In genomic region chr19:48993175-48994034, GRCh38 we compare ENCODE assay signal across 8 cellular contexts. TPM values are rescaled to one million over a fixed set of nuclear protein-coding genes. Genes with fewer than 3 reads are reported as not detected.
A peak's percentile ranks its signal among the peaks of the same experiment; 100 is the strongest.
DNase-seq lines count a peak whose midpoint lies in the region; ATAC-seq and TF ChIP-seq lines count a peak whose summit lies in the region.

TSS of gene GYS1 (minus strand) at chr19:48993309. CDS start at chr19:48993112, 197 bp downstream.
TSS of gene RUVBL2 (plus strand) at chr19:48993887. CDS start at chr19:48993912, 25 bp downstream.

- peak; percentile 84 for ATAC-seq in GM18907 (IDR thresholded peaks at IDR 0.05; ENCODE audit: unreplicated experiment)
- ATAC-seq in HG03175 (IDR thresholded peaks at IDR 0.05; ENCODE audit: unreplicated experiment), result peak; percentile 89
- peak; percentile 92 for ATAC-seq in activated B cell treated with CpG ODN at 0.5 μM for 24 hours (ENCODE audit: low read depth)

- H3K4me3 Mint-ChIP-seq in activated B cell treated with CpG ODN at 0.5 μM for 24 hours, result peak within 1 kb of the TSS; percentile 97

- peaks cover 33% of the 10 kb centered on the region for H3K4me1 Mint-ChIP-seq in activated B cell treated with CpG ODN at 0.5 μM for 24 hours

- H3K9me3 Mint-ChIP-seq in activated B cell treated with CpG ODN at 0.5 μM for 24 hours, result no peaks in the 10 kb centered on the region

- CTCF ChIA-PET in activated B cell treated with CpG ODN at 0.5 μM for 24 hours (lab: Charles Lee), result interaction anchor here (0.6 to 2.6 kb wide), 17 partner anchors 10 to 876 kb away, joined by 3 to 18 read pairs (median 3); partner anchors contain the start of gene CGB7

- DNase-seq in AG08395 (ENCODE audit: low spot score) (peak; percentile 99), NCI-H226 (peak; percentile 99), activated B cell treated with CpG ODN at 0.5 μM for 24 hours (peak; percentile 96), inferior parietal cortex (ENCODE audit: extremely low spot score) (peak; percentile 99)
- DNase-seq in central memory CD4-positive, alpha-beta T cell, result peak; percentile 99
- peak; percentile 99 for DNase-seq in stimulated activated CD4-positive, alpha-beta T cell treated with anti-CD3 and anti-CD28 coated beads, Interleukin-12 subunit alpha, Interleukin-12 subunit beta, amount 100 ng/mL, for 24 hours (ENCODE audit: low read depth in 2 of 2)

- TF ChIP-seq CTCF in activated B cell treated with CpG ODN at 0.5 μM for 24 hours (IDR thresholded peaks at IDR 0.05), result peak; percentile 94

- H3K36me3 Mint-ChIP-seq in activated B cell treated with CpG ODN at 0.5 μM for 24 hours (ENCODE audit: low read depth), result peaks cover 21% of the 10 kb centered on the region

- POLR2A ChIA-PET in activated B cell treated with CpG ODN at 0.5 μM for 24 hours (lab: Charles Lee), result interaction anchor here (0.5 to 3.6 kb wide), 48 partner anchors 10 to 850 kb away, joined by 3 to 51 read pairs (median 4); partner anchors contain the start of genes ALDH16A1, BAX, BCAT2 and CARD8

- peak within 1 kb of the TSS; percentile 97 for H3K27ac Mint-ChIP-seq in activated B cell treated with CpG ODN at 0.5 μM for 24 hours

- H3K27me3 Mint-ChIP-seq in activated B cell treated with CpG ODN at 0.5 μM for 24 hours, result no peaks in the 10 kb centered on the region

- intact Hi-C loops in activated B cell treated with CpG ODN at 0.5 μM for 24 hours (cut with micrococcal nuclease), result loop anchor here (1.0 to 10.0 kb wide), 11 partner anchors 17 to 881 kb away; partner anchors contain the start of genes AKT1S1, BAX, C19orf73 and CA11

RNA-seq across cellular contexts. Expression of gene GYS1, which starts in this region (rescaled TPM):
- total RNA-seq in activated B cell treated with CpG ODN at 0.5 μM for 24 hours, result 50.7 and 52.7 TPM in 2 replicates

RNA-seq across cellular contexts. Expression of gene RUVBL2, which starts in this region (rescaled TPM):
- total RNA-seq in activated B cell treated with CpG ODN at 0.5 μM for 24 hours, result 75.6 and 79.4 TPM in 2 replicates

Comparison
In these comparisons a context has a peak if more than half of its experiments do, and no peak if none do; other contexts are left out.
1. Peak in every context shown above with its lines: DNase-seq and ATAC-seq.